Comparison of ENCODE assay signal across 11 cellular contexts in the genomic region with DNA sequence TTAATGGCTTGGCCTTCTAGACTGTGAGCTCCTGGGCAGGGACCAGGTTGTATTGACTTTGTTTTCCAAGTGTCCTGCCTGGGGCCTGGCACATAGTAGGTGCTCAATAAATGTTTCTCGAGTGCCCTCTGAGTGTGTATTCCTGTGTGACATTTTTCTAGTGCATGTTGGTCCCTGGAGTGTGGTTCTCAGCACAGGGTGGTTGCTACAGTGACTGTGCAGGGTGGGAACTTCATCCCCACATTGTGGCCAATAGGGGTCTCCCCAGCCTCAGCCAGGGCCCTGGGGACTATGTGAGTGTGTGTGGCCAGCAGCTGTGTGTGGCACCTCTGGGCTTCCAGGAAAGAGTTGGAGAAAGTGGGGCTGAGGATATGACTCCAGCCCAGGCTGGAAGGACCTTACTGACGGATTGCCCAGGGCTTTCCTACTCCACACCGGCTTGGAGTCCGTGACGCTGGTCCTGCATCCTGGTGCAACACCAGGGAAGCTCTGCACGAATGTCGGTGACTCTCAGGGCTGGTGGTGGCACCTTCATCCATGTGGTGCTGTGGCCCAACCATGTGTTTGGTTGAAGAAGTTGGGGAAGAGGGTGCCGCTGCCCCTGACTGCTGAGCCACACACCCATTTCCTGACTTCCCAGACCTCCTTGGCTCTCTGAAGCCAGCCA. TPM values are rescaled to one million over a fixed set of nuclear protein-coding genes. Genes with fewer than 3 reads are reported as not detected.
DNase-seq lines count a peak whose midpoint lies in the region; ATAC-seq and TF ChIP-seq lines count a peak whose summit lies in the region.
"Had no signal": no experiment of that assay in that cellular context is flagged by ENCODE, and none has a peak within 500 bp of the region (broad histone marks: within the 10 kb centered on the region; RNA-seq: fewer than 3 reads in every experiment).

No MANE protein-coding gene starts in this region.

- no peak overlapping the region for H2AFZ ChIP-seq in OCI-LY7 (ENCODE audit: low read length)

- no peaks in the 10 kb centered on the region for H3K27me3 Mint-ChIP-seq in stimulated activated naive CD8-positive, alpha-beta T cell treated with anti-CD3 and anti-CD28 coated beads, Interleukin-15, amount 100 ng/mL, for 72 hours
- H3K27me3 Mint-ChIP-seq: activated naive CD4-positive, alpha-beta T cell treated with anti-CD3 and anti-CD28 coated beads, Interleukin-2, amount 50 U/mL, for 24 hours had no signal

- H3K9me2 ChIP-seq in OCI-LY7 (ENCODE audit: insufficient read depth, low read length) = no peaks in the 10 kb centered on the region

- no peaks in the 10 kb centered on the region for H3K36me3 Mint-ChIP-seq in activated naive CD4-positive, alpha-beta T cell treated with anti-CD3 and anti-CD28 coated beads, Interleukin-2, amount 50 U/mL, for 72 hours
- H3K36me3 Mint-ChIP-seq: activated naive CD4-positive, alpha-beta T cell treated with anti-CD3 and anti-CD28 coated beads, Interleukin-2, amount 50 U/mL, for 24 hours; natural killer cell had no signal

- BruUV-seq in OCI-LY7 (replicated peaks; lab: Mats Ljungman, UMichigan) = no TSS peak

- TF ChIP-seq CTCF in OCI-LY7 (conservative IDR thresholded peaks at IDR 0.05; ENCODE audit: low read length) (peak; percentile 71), fibroblast of the aortic adventitia (IDR thresholded peaks at IDR 0.05; ENCODE audit: insufficient read depth, low read length) (peak; percentile 9), gastrocnemius medialis (IDR thresholded peaks at IDR 0.05 in 4 of 5, conservative IDR thresholded peaks at IDR 0.05 in 1 of 5) (no peak)

- H3K27ac ChIP-seq in OCI-LY7 (ENCODE audit: low read depth, low read length, poor library complexity, severe bottlenecking) (no peak overlapping the region), gastrocnemius medialis (no peak overlapping the region)
- H3K27ac ChIP-seq: tibial nerve had no signal

- H3K27ac Mint-ChIP-seq in activated naive CD4-positive, alpha-beta T cell treated with anti-CD3 and anti-CD28 coated beads, Interleukin-2, amount 50 U/mL, for 72 hours = no peak overlapping the region
- no peak overlapping the region for H3K27ac Mint-ChIP-seq in stimulated activated naive CD8-positive, alpha-beta T cell treated with anti-CD3 and anti-CD28 coated beads, Interleukin-15, amount 100 ng/mL, for 72 hours
- H3K27ac Mint-ChIP-seq: activated naive CD4-positive, alpha-beta T cell treated with anti-CD3 and anti-CD28 coated beads, Interleukin-2, amount 50 U/mL, for 24 hours had no signal

- H3K36me3 ChIP-seq in OCI-LY7 (ENCODE audit: insufficient read depth, low read length) (peaks cover 31% of the 10 kb centered on the region), gastrocnemius medialis (no peaks in the 10 kb centered on the region)

- no peak overlapping the region for H3K4me3 Mint-ChIP-seq in stimulated activated naive CD8-positive, alpha-beta T cell treated with anti-CD3 and anti-CD28 coated beads, Interleukin-15, amount 100 ng/mL, for 72 hours
- H3K4me3 Mint-ChIP-seq: activated naive CD4-positive, alpha-beta T cell treated with anti-CD3 and anti-CD28 coated beads, Interleukin-2, amount 50 U/mL, for 24 hours; natural killer cell had no signal

- H3K9me3 ChIP-seq in OCI-LY7 (ENCODE audit: low read length) (no peaks in the 10 kb centered on the region), gastrocnemius medialis (no peaks in the 10 kb centered on the region)
- H3K9me3 ChIP-seq: tibial nerve had no signal

- no peak for DNase-seq in activated naive CD4-positive, alpha-beta T cell treated with anti-CD3 and anti-CD28 coated beads, Interleukin-2, amount 50 U/mL, for 72 hours (ENCODE audit: low spot score in 2 of 2)
- no peak for DNase-seq in activated naive CD4-positive, alpha-beta T cell treated with Interleukin-2 at 50 U/mL for 16 hours
- DNase-seq in OCI-LY7 (ENCODE audit: low spot score) (peak; percentile 43), fibroblast of the aortic adventitia (ENCODE audit: low read depth) (peak; percentile 18), gastrocnemius medialis (no peak)
- DNase-seq in stimulated activated naive CD8-positive, alpha-beta T cell treated with anti-CD3 and anti-CD28 coated beads, Interleukin-15, amount 100 ng/mL, for 72 hours = peak in 1 of 2 donors; percentile 18
- DNase-seq: natural killer cell had no signal

- no peaks in the 10 kb centered on the region for H3K9me3 Mint-ChIP-seq in activated naive CD4-positive, alpha-beta T cell treated with anti-CD3 and anti-CD28 coated beads, Interleukin-2, amount 50 U/mL, for 72 hours
- H3K9me3 Mint-ChIP-seq in stimulated activated naive CD8-positive, alpha-beta T cell treated with anti-CD3 and anti-CD28 coated beads, Interleukin-15, amount 100 ng/mL, for 72 hours = no peaks in the 10 kb centered on the region
- H3K9me3 Mint-ChIP-seq: activated naive CD4-positive, alpha-beta T cell treated with anti-CD3 and anti-CD28 coated beads, Interleukin-2, amount 50 U/mL, for 24 hours; natural killer cell had no signal

- H3K4me1 ChIP-seq in OCI-LY7 (ENCODE audit: insufficient read depth, low read length, poor library complexity, severe bottlenecking) (peaks cover 11% of the 10 kb centered on the region), gastrocnemius medialis (no peaks in the 10 kb centered on the region)
- H3K4me1 ChIP-seq: tibial nerve had no signal

- in situ Hi-C loops in gastrocnemius medialis (cut with MboI; ENCODE audit: low sequenced_read_pairs in 4 of 4) = loop anchor here (10.0 to 25.0 kb wide), 3 partner anchors 115 to 332 kb away; partner anchors contain the start of gene MACROD1 (in 1 of the 4)

- H3K79me2 ChIP-seq in OCI-LY7 (ENCODE audit: insufficient read depth, low read depth, low read length) = no peaks in the 10 kb centered on the region

- H4K20me1 ChIP-seq in OCI-LY7 (ENCODE audit: insufficient read depth, low read length) = no peaks in the 10 kb centered on the region

- intact Hi-C loops in OCI-LY7 (cut with micrococcal nuclease; ENCODE audit: unreplicated experiment) (no loop called here), gastrocnemius medialis (cut with DNase I; ENCODE audit: low total_unique reads) (no loop called here)

- CTCF ChIA-PET in OCI-LY7 (lab: Charles Lee; ENCODE audit: unreplicated experiment) = no interaction called here

- ATAC-seq in activated naive CD4-positive, alpha-beta T cell treated with anti-CD3 and anti-CD28 coated beads, Interleukin-2, amount 50 U/mL, for 72 hours = peak; percentile 37 to 61
- peak; percentile 83 for ATAC-seq in stimulated activated naive CD8-positive, alpha-beta T cell treated with anti-CD3 and anti-CD28 coated beads, Interleukin-15, amount 100 ng/mL, for 72 hours
- ATAC-seq in gastrocnemius medialis (no peak), GM21515 (IDR thresholded peaks at IDR 0.05; ENCODE audit: unreplicated experiment) (no peak), HG03432 (IDR thresholded peaks at IDR 0.05; ENCODE audit: unreplicated experiment) (no peak)

- H3K4me3 ChIP-seq in OCI-LY7 (ENCODE audit: low read depth, low read length, poor library complexity, severe bottlenecking) (no peak overlapping the region), fibroblast of the aortic adventitia (ENCODE audit: low read depth, low read length) (no peak overlapping the region), gastrocnemius medialis (no peak overlapping the region)
- H3K4me3 ChIP-seq: tibial nerve had no signal

- no peak for TF ChIP-seq POLR2A in gastrocnemius medialis (IDR thresholded peaks at IDR 0.05)

- POLR2A ChIA-PET in OCI-LY7 (lab: Charles Lee) = no interaction called here

- no peak overlapping the region for H3K4me2 ChIP-seq in OCI-LY7 (ENCODE audit: low read length)

- no peaks in the 10 kb centered on the region for H3K27me3 ChIP-seq in gastrocnemius medialis
- H3K27me3 ChIP-seq: tibial nerve had no signal

- peaks cover 6% of the 10 kb centered on the region for H3K4me1 Mint-ChIP-seq in stimulated activated naive CD8-positive, alpha-beta T cell treated with anti-CD3 and anti-CD28 coated beads, Interleukin-15, amount 100 ng/mL, for 72 hours
- H3K4me1 Mint-ChIP-seq: activated naive CD4-positive, alpha-beta T cell treated with anti-CD3 and anti-CD28 coated beads, Interleukin-2, amount 50 U/mL, for 24 hours had no signal

RNA-seq across cellular contexts. Expression of gene MARK2, which starts 9.0 kb away (rescaled TPM):
- total RNA-seq in activated naive CD4-positive, alpha-beta T cell treated with anti-CD3 and anti-CD28 coated beads, Interleukin-2, amount 50 U/mL, for 72 hours = 10 to 100 TPM; 26.6 to 30.6 TPM
- total RNA-seq in OCI-LY7 (2014; rRNA removed; shearing (Covaris generic)) = 20.8 and 22.7 TPM in 2 replicates
- total RNA-seq in OCI-LY7 (2022) (40.1 and 45.4 TPM in 2 replicates), fibroblast of the aortic adventitia (ENCODE audit: low replicate concordance) (11.4 and 12.7 TPM in 2 replicates), gastrocnemius medialis (10 to 100 TPM; 17.8 to 37.2 (median 30.3) TPM)

RNA-seq across cellular contexts. Expression of gene SPINDOC, which starts 16.7 kb away (rescaled TPM):
- total RNA-seq in activated naive CD4-positive, alpha-beta T cell treated with anti-CD3 and anti-CD28 coated beads, Interleukin-2, amount 50 U/mL, for 72 hours = 10 to 100 TPM; 30.8 to 39.0 TPM
- total RNA-seq in OCI-LY7 (2014; rRNA removed; shearing (Covaris generic)) = 57.9 and 71.1 TPM in 2 replicates
- total RNA-seq in OCI-LY7 (2022) = 81.6 and 81.8 TPM in 2 replicates
- total RNA-seq in fibroblast of the aortic adventitia (ENCODE audit: low replicate concordance) = 6.7 and 10.1 TPM in 2 replicates
- 1 to 10 TPM; 2.7 to 6.3 (median 3.5) TPM for total RNA-seq in gastrocnemius medialis

Comparison
In these comparisons a context has a peak if more than half of its experiments do, and no peak if none do; other contexts are left out.
1. ATAC-seq: peak in activated naive CD4-positive, alpha-beta T cell treated with anti-CD3 and anti-CD28 coated beads, Interleukin-2, amount 50 U/mL, for 72 hours (2 of 2) and stimulated activated naive CD8-positive, alpha-beta T cell treated with anti-CD3 and anti-CD28 coated beads, Interleukin-15, amount 100 ng/mL, for 72 hours (single experiment); none in gastrocnemius medialis (0 of 2), GM21515 (single experiment) and HG03432 (single experiment).
2. DNase-seq: peak in OCI-LY7 (single experiment) and fibroblast of the aortic adventitia (single experiment); none in activated naive CD4-positive, alpha-beta T cell treated with anti-CD3 and anti-CD28 coated beads, Interleukin-2, amount 50 U/mL, for 72 hours (0 of 2), activated naive CD4-positive, alpha-beta T cell treated with Interleukin-2 at 50 U/mL for 16 hours (single experiment) and gastrocnemius medialis (0 of 2).
3. CTCF ChIP-seq: peak in OCI-LY7 (single experiment) and fibroblast of the aortic adventitia (single experiment); none in gastrocnemius medialis (0 of 5).